ENCODE assay signal across 25 cellular contexts in the genomic region with DNA sequence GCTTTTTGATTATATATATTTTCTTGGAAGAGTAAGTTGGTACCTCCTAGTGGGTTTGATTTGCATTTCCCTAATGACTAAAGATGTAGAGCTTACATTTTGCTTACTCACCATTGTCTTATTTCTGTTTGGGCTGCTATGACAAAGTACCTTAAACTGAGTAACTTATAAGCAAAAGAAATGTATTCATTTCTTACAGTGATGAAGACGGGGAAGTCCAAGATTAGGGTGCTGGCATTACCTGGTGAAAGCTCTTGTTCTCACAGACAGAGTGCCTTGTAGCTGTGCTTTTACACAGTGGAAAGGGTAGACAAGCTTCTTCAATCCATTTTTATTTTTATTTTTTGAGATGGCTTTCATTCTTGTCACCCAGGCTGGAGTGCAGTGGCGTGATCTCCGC.
"Had no signal": no experiment of that assay in that cellular context is flagged by ENCODE, and none has a peak within 500 bp of the region (broad histone marks: within the 10 kb centered on the region; RNA-seq: fewer than 3 reads in every experiment).

No MANE protein-coding gene starts in this region.

- H3K4me3 ChIP-seq: K562, SJSA1, SK-N-MC had no signal

- H3K36me3 Mint-ChIP-seq: IgD-negative memory B cell, T-cell had no signal

- H3K9me3 ChIP-seq: SJSA1 had no signal

- ATAC-seq: K562, T-cell had no signal

- H3K4me2 ChIP-seq: KMS-11 had no signal

- H3K9ac ChIP-seq: KMS-11 had no signal

- H3K36me3 ChIP-seq: SJSA1 had no signal

- H3K27me3 ChIP-seq: SJSA1 had no signal

- DNase-seq: Kasumi-1, MM.1S, NCI-H1092 treated with DMSO at 0.1 percent for 48 hours, NCI-H1436, NCI-H187, NCI-H2029, NCI-H2081 treated with DMSO at 0.1 percent for 48 hours, NCI-H2171, NCI-H226, NCI-H446, NCI-H510A, NCI-H524 treated with DMSO at 0.1 percent for 48 hours, NCI-H69, NCI-H774, Right ventricle myocardium superior, RPMI8226, SIG-M5, SW 1271, T-cell had no signal

- H3K27ac Mint-ChIP-seq: IgD-negative memory B cell, T-cell had no signal

- H3K27me3 Mint-ChIP-seq: IgD-negative memory B cell, T-cell had no signal

- H3K9me3 Mint-ChIP-seq: T-cell had no signal

- H3K27ac ChIP-seq: HL-60, KMS-11, SJSA1, SK-N-MC had no signal

- H3K4me1 ChIP-seq: SJSA1 had no signal

- H3K4me3 Mint-ChIP-seq: IgD-negative memory B cell, T-cell had no signal

- H3K4me1 Mint-ChIP-seq: IgD-negative memory B cell, T-cell had no signal
